28 cellular contexts compared by ENCODE assay signal in the genomic region with DNA sequence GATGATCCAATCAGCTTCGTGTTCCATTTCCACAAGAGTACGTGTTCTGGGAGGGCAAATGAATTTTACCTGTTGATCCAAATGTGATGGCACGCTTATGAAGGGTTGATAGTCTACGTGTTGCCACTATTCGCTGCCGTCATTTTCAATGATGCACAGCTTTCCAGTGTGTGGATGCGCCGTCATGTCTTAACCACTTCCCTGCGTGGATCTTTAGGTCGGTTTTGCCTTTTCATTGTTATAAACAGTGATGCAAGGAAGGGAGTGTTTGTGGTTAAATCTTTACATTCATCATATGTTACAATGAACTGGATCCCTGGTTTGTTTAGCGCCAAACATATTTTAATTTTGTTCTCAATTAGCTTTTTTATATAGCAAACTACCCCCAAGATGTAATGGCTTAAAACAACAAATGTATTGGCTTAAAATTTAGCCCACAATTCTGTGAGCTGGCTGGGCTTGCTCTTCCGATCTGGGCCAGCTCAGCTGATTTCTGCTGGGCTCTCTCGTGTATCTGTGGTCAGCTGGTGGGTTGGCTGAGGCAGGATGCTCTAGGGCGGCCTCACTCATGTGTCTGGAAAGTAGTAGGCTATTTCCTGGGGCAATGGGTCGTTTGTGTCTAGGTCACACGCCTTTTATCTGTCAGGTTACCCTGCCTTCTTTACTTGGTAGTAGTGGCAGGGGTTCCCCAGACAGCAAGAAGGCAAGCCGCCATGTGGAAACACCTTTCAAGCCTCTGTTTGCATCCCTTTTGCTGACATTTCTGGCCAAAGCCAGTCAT.
DNase-seq lines count a peak whose midpoint lies in the region; ATAC-seq and TF ChIP-seq lines count a peak whose summit lies in the region.
"Had no signal": no experiment of that assay in that cellular context is flagged by ENCODE, and none has a peak within 500 bp of the region (broad histone marks: within the 10 kb centered on the region; RNA-seq: fewer than 3 reads in every experiment).

No MANE protein-coding gene starts in this region.

- no peak overlapping the region for H3K27ac ChIP-seq in caudate nucleus (ENCODE audit: low read depth, low read length)
- H3K27ac ChIP-seq: A549, heart left ventricle had no signal

- peak; percentile 52 for DNase-seq in activated CD8-positive, alpha-beta memory T cell treated with anti-CD3 and anti-CD28 coated beads, Interleukin-2, amount 10 ng/mL, durations not matched to agents 7 days and 5 days
- DNase-seq in activated CD8-positive, alpha-beta memory T cell treated with anti-CD3 and anti-CD28 coated beads, Interleukin-2, amount 50 U/mL, for 4 hours: no peak
- peak; percentile 30 for DNase-seq in NB4 (ENCODE audit: low read depth)
- peak; percentile 72 for DNase-seq in foreskin melanocyte
- DNase-seq in KG1 (lab: John Stamatoyannopoulos, UW): no peak
- DNase-seq in GM10266 (ENCODE audit: extremely low spot score): no peak
- DNase-seq in caudate nucleus (lab: John Stamatoyannopoulos, UW): no peak
- DNase-seq: activated CD4-positive, CD25-positive, alpha-beta regulatory T cell; activated CD8-positive, alpha-beta T cell treated with anti-CD3 and anti-CD28 coated beads, Interleukin-2, amount 10 ng/mL, durations not matched to agents 7 days and 5 days; activated gamma-delta T cell treated with Interleukin-2 at 50 U/mL for 16 hours; activated T-cell treated with anti-CD3 and anti-CD28 coated beads, Interleukin-2, amount 50 U/mL, for 1 hour; Caco-2; DMS79 treated with DMSO at 0.1 percent for 48 hours; effector CD8-positive, alpha-beta T cell; erythroblast; HCEC 1CT; heart left ventricle; NCI-H1092 treated with DMSO at 0.1 percent for 48 hours; NCI-H1930; NCI-H82; occipital lobe; PC-3; SIG-M5; SW 1271 had no signal

- CTCF ChIA-PET in activated CD8-positive, alpha-beta memory T cell treated with anti-CD3 and anti-CD28 coated beads, Interleukin-2, amount 10 ng/mL, durations not matched to agents 7 days and 5 days (lab: Charles Lee): interaction anchor here (0.9 kb wide), 1 partner anchor 248 kb away, joined by 3 read pairs; no protein-coding TSS in a partner anchor

- H3K27me3 Mint-ChIP-seq in activated CD8-positive, alpha-beta memory T cell treated with anti-CD3 and anti-CD28 coated beads, Interleukin-2, amount 10 ng/mL, durations not matched to agents 7 days and 5 days: peaks cover 15% of the 10 kb centered on the region
- H3K27me3 Mint-ChIP-seq: brain had no signal

- peaks cover 47% of the 10 kb centered on the region for H3K4me1 Mint-ChIP-seq in activated CD8-positive, alpha-beta memory T cell treated with anti-CD3 and anti-CD28 coated beads, Interleukin-2, amount 10 ng/mL, durations not matched to agents 7 days and 5 days

- no peak for TF ChIP-seq CTCF in NB4 (IDR thresholded peaks at IDR 0.05; ENCODE audit: low read depth, low read length)
- no peak for TF ChIP-seq CTCF in GM10266 (IDR thresholded peaks at IDR 0.05; ENCODE audit: control insufficient read depth, insufficient read depth, low read depth, missing control alignments)

- no peaks in the 10 kb centered on the region for H3K9me3 Mint-ChIP-seq in activated CD8-positive, alpha-beta memory T cell treated with anti-CD3 and anti-CD28 coated beads, Interleukin-2, amount 10 ng/mL, durations not matched to agents 7 days and 5 days (ENCODE audit: low read depth)

- H3K27ac Mint-ChIP-seq in activated CD8-positive, alpha-beta memory T cell treated with anti-CD3 and anti-CD28 coated beads, Interleukin-2, amount 10 ng/mL, durations not matched to agents 7 days and 5 days: no peak overlapping the region
- H3K27ac Mint-ChIP-seq: activated CD8-positive, alpha-beta T cell treated with anti-CD3 and anti-CD28 coated beads, Interleukin-2, amount 10 ng/mL, durations not matched to agents 7 days and 5 days had no signal

- H3K4me3 ChIP-seq in NB4 (ENCODE audit: low read depth, low read length): no peak overlapping the region
- H3K4me3 ChIP-seq: A549, GM12878, heart left ventricle had no signal

- no peak overlapping the region for H3K4me3 Mint-ChIP-seq in activated CD8-positive, alpha-beta memory T cell treated with anti-CD3 and anti-CD28 coated beads, Interleukin-2, amount 10 ng/mL, durations not matched to agents 7 days and 5 days
- H3K4me3 Mint-ChIP-seq: activated CD8-positive, alpha-beta T cell treated with anti-CD3 and anti-CD28 coated beads, Interleukin-2, amount 10 ng/mL, durations not matched to agents 7 days and 5 days; brain had no signal

- ATAC-seq in activated CD8-positive, alpha-beta memory T cell treated with anti-CD3 and anti-CD28 coated beads, Interleukin-2, amount 10 ng/mL, durations not matched to agents 7 days and 5 days: no peak
- no peak for ATAC-seq in GM19023 (IDR thresholded peaks at IDR 0.05; ENCODE audit: unreplicated experiment)
- ATAC-seq: A549; activated CD8-positive, alpha-beta T cell treated with anti-CD3 and anti-CD28 coated beads, Interleukin-2, amount 10 ng/mL, durations not matched to agents 7 days and 5 days; GM12878; heart left ventricle; PC-3 had no signal

- no peak for TF ChIP-seq POLR2A in NB4 (IDR thresholded peaks at IDR 0.05; ENCODE audit: extremely low read depth, insufficient read length)

- H3K36me3 Mint-ChIP-seq in activated CD8-positive, alpha-beta memory T cell treated with anti-CD3 and anti-CD28 coated beads, Interleukin-2, amount 10 ng/mL, durations not matched to agents 7 days and 5 days: peaks cover 5% of the 10 kb centered on the region

Comparison
In these comparisons a context has a peak if more than half of its experiments do, and no peak if none do; other contexts are left out.
1. DNase-seq: peak in activated CD8-positive, alpha-beta memory T cell treated with anti-CD3 and anti-CD28 coated beads, Interleukin-2, amount 10 ng/mL, durations not matched to agents 7 days and 5 days (single experiment), NB4 (single experiment) and foreskin melanocyte (single experiment); none in activated CD8-positive, alpha-beta memory T cell treated with anti-CD3 and anti-CD28 coated beads, Interleukin-2, amount 50 U/mL, for 4 hours (single experiment), KG1 (single experiment), GM10266 (single experiment) and caudate nucleus (0 of 61).